Comparison of ENCODE assay signal across 1 cellular context in the genomic region with DNA sequence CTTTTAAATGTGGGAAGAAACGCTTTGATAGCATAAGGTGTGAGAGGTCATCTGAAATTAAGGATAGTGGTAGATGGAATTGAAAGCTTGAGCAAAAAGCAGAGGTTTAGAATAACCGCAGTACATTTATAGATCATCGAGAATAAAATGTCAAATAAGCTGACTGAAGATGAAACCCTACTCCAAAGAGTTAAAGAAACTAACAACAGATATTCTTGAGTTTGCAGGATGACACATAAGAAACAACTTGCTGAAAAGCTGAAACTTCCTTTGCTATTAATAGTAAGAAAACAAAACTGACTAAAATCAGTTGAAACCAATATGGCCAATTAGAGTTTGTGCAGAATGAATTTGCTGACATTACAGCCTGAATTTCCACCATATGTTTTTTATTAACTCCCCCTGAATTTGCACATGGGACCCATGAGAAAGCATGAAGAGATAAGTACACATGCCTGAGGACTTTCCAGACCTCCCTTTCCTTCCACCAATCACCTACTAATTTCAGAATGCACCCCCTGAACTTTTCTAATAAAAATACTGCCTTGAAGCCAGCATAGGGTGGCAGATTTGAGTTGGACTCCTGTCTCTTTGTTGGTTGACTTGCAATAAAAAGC.
TF ChIP-seq lines count a peak whose summit lies in the region.

No MANE protein-coding gene starts in this region.

TF ChIP-seq in HCT116, 20 proteins besides CTCF, POLR2A, EP300 and RAD21:
- TF ChIP-seq REST (IDR thresholded peaks at IDR 0.05; ENCODE audit: low read depth) (no peak), EGR1 (IDR thresholded peaks at IDR 0.05; ENCODE audit: low read depth) (no peak), TCF7L2 (IDR thresholded peaks at IDR 0.05; ENCODE audit: borderline replicate concordance, extremely low read depth, insufficient read depth, insufficient read length) (no peak), YY1 (IDR thresholded peaks at IDR 0.05; ENCODE audit: extremely low read depth, insufficient replicate concordance, low read depth, low read length) (no peak), ZBTB33 (IDR thresholded peaks at IDR 0.05; ENCODE audit: extremely low read depth, insufficient replicate concordance, low read length) (no peak), SP1 (IDR thresholded peaks at IDR 0.05; ENCODE audit: low read depth) (no peak), MAX (IDR thresholded peaks at IDR 0.05) (no peak), EZH2 (IDR thresholded peaks at IDR 0.05) (no peak), SRF (IDR thresholded peaks at IDR 0.05; ENCODE audit: low read depth) (no peak), CEBPB (IDR thresholded peaks at IDR 0.05; ENCODE audit: low read depth) (no peak), POLR2AphosphoS5 (IDR thresholded peaks at IDR 0.05; ENCODE audit: low read depth, low read length) (no peak), ZNF274 (IDR thresholded peaks at IDR 0.05; ENCODE audit: low read depth, low read length) (no peak), JUND (IDR thresholded peaks at IDR 0.05) (no peak)
